In the genomic region with DNA sequence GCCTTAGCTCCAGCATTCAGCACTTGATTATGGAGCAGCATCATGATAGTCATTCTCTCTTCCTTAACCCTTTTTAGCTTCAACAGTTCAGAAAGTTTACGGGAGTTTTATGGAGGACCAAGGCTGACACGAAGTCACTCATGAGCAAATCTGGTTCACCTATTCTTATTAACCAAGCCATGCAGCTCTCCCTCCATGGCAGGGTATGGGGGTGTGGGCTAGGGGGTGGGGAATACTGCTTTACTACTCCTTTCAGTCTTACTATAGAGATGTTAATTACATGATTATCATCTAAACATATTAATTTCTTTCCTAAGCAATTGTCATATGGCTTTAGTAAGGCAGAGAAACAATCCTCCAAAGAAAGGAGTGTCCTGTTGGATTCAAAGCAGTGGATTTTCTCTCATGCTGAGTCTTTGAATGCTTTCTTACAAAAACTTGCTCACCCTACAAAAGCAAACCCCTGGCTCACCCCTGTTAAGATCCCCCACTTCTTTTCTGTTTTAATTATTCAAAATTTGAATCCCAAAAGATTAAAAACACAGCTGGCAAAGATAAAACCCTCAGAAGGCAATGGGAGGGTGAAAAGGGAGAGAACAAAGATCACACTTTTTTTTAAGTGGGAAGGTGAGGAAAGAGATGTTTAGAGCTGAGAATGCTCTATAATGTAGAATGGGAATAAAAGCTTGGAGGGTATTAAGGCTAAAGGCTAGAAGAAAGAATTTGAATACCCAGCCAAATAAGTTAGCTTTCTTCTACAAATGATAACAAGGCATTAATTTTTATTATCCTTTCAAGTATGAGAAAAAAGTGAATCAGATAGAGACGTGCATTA, we compare ENCODE assay signal across 26 cellular contexts. TPM values are rescaled to one million over a fixed set of nuclear protein-coding genes. Genes with fewer than 3 reads are reported as not detected.
A peak's percentile ranks its signal among the peaks of the same experiment; 100 is the strongest.
DNase-seq lines count a peak whose midpoint lies in the region; ATAC-seq, FAIRE-seq and TF ChIP-seq lines count a peak whose summit lies in the region.
"Had no signal": no experiment of that assay in that cellular context is flagged by ENCODE, and none has a peak within 500 bp of the region (broad histone marks: within the 10 kb centered on the region; RNA-seq: fewer than 3 reads in every experiment).

No MANE protein-coding gene starts in this region.

- peak; percentile 94 for FAIRE-seq in H1 (lab: Jason Lieb, UNC)
- FAIRE-seq: A549, GM12878 had no signal

- H3K14ac ChIP-seq in H1 (ENCODE audit: insufficient read length), result no peak overlapping the region

- no peaks in the 10 kb centered on the region for H3K4me1 Mint-ChIP-seq in T-cell
- H3K4me1 Mint-ChIP-seq: IgD-negative memory B cell had no signal

- peak in 1 of 2 experiments; percentile 69; a peak in 1 of 3 replicates for TF ChIP-seq EP300 in H1 (IDR thresholded peaks at IDR 0.05; ENCODE audit: borderline replicate concordance in 1 of 2, low read depth in 2 of 2, low read length in 2 of 2)

- H3K27ac Mint-ChIP-seq in T-cell, result no peak overlapping the region
- H3K27ac Mint-ChIP-seq: CD4-positive, alpha-beta T cell; IgD-negative memory B cell had no signal

- H4K8ac ChIP-seq in H1 (ENCODE audit: extremely low read depth, insufficient read depth, low read length), result no peak overlapping the region

- no peaks in the 10 kb centered on the region for H3K79me1 ChIP-seq in H1 (ENCODE audit: low read depth, low read length)

- 43% methylated on average over 3 of the region's 3 CpGs; no CpG with 5 or more reads in 1 of the 2 experiments for WGBS in H1 (ENCODE audit: extremely low coverage in 1 of 2, insufficient coverage in 1 of 2, insufficient read length in 1 of 2, insufficient replicate concordance in 2 of 2, low coverage in 1 of 2, low lambda C conversion rate in 2 of 2, missing lambda C conversion rate in 1 of 2), 2 experiments

- H3K9me3 Mint-ChIP-seq in T-cell, result peaks cover 8 to 17% (median 15%) of the 10 kb centered on the region in 3 donors
- H3K9me3 Mint-ChIP-seq: CD4-positive, alpha-beta T cell had no signal

- TF ChIP-seq CTCF in H1 (IDR thresholded peaks at IDR 0.05; ENCODE audit: control extremely low read depth in 1 of 3, insufficient read depth in 1 of 3, low read depth in 1 of 3, low read length in 3 of 3), result no peak
- TF ChIP-seq CTCF in osteoblast (IDR thresholded peaks at IDR 0.05; ENCODE audit: extremely low read depth, low read depth, low read length), result no peak
- no peak for TF ChIP-seq CTCF in left ventricle myocardium inferior (IDR thresholded peaks at IDR 0.05; ENCODE audit: borderline replicate concordance)

- H3K23me2 ChIP-seq in H1 (ENCODE audit: low read depth, low read length), result peaks cover 2% of the 10 kb centered on the region; the same call in 1 of the 2 replicates

- no peak overlapping the region for H3K4ac ChIP-seq in H1 (replicated peaks; ENCODE audit: insufficient read length, low read depth, low read length)

- H3K36me3 ChIP-seq in HAP-1 (replicated peaks), result no peaks in the 10 kb centered on the region
- no peaks in the 10 kb centered on the region for H3K36me3 ChIP-seq in H1 (ENCODE audit: control insufficient read depth in 2 of 4, insufficient read depth in 4 of 4, low read length in 3 of 4)
- no peaks in the 10 kb centered on the region for H3K36me3 ChIP-seq in osteoblast (ENCODE audit: insufficient read depth, low read length)
- no peaks in the 10 kb centered on the region for H3K36me3 ChIP-seq in SJCRH30
- H3K36me3 ChIP-seq in left ventricle myocardium inferior, result no peaks in the 10 kb centered on the region
- H3K36me3 ChIP-seq: BLaER1 treated with 17β-estradiol and CSF1 and Interleukin-3, amounts not matched to agents 10 nM and 100 nM had no signal

- no peak overlapping the region for H3K9ac ChIP-seq in H1 (replicated peaks in 1 of 4; ENCODE audit: extremely low read depth in 1 of 4, low read depth in 3 of 4, low read length in 3 of 4)
- H3K9ac ChIP-seq: BLaER1 treated with 17β-estradiol and CSF1 and Interleukin-3, amounts not matched to agents 10 nM and 100 nM had no signal

- H3K4me3 Mint-ChIP-seq in T-cell, result no peak overlapping the region
- H3K4me3 Mint-ChIP-seq: CD4-positive, alpha-beta T cell; IgD-negative memory B cell had no signal

- H3K27me3 Mint-ChIP-seq in T-cell, result no peaks in the 10 kb centered on the region
- H3K27me3 Mint-ChIP-seq: CD4-positive, alpha-beta T cell; IgD-negative memory B cell had no signal

- H3K27ac ChIP-seq in H1 (ENCODE audit: low read depth, low read length) (no peak overlapping the region), osteoblast (ENCODE audit: low read depth, low read length) (no peak overlapping the region), SJCRH30 (no peak overlapping the region), left ventricle myocardium inferior (replicated peaks) (no peak overlapping the region)
- H3K27ac ChIP-seq: A549; BLaER1 treated with 17β-estradiol and CSF1 and Interleukin-3, amounts not matched to agents 10 nM and 100 nM had no signal

- no peaks in the 10 kb centered on the region for H3K9me3 ChIP-seq in HAP-1
- no peaks in the 10 kb centered on the region for H3K9me3 ChIP-seq in H1 (ENCODE audit: insufficient read depth in 2 of 2, low read depth in 1 of 2, low read length in 1 of 2)
- no peaks in the 10 kb centered on the region for H3K9me3 ChIP-seq in osteoblast (ENCODE audit: low read depth, low read length)
- H3K9me3 ChIP-seq in SJCRH30 (replicated peaks), result no peaks in the 10 kb centered on the region
- H3K9me3 ChIP-seq in left ventricle myocardium inferior (replicated peaks), result no peaks in the 10 kb centered on the region
- H3K9me3 ChIP-seq: A549; BLaER1 treated with 17β-estradiol and CSF1 and Interleukin-3, amounts not matched to agents 10 nM and 100 nM had no signal

- intact Hi-C loops in left ventricle myocardium inferior (cut with micrococcal nuclease), result no loop called here

- H2BK12ac ChIP-seq in H1 (ENCODE audit: low read depth, low read length), result peak overlapping the region; percentile 23; the same call in 1 of the 2 replicates

- peak overlapping the region; percentile 91 for H2BK120ac ChIP-seq in H1 (replicated peaks; ENCODE audit: low read depth, low read length)

- H4K5ac ChIP-seq in H1 (ENCODE audit: insufficient read length, low read depth, low read length), result no peak overlapping the region

- H2BK5ac ChIP-seq in H1 (ENCODE audit: low read depth, low read length), result no peak overlapping the region

- no peaks in the 10 kb centered on the region for H3K36me3 Mint-ChIP-seq in T-cell
- H3K36me3 Mint-ChIP-seq: IgD-negative memory B cell had no signal

- POLR2A ChIA-PET in H1 (lab: Charles Lee; ENCODE audit: partially characterized antibody), result interaction anchor here (0.9 to 2.2 kb wide), 3 partner anchors 10 to 223 kb away, joined by 3 to 6 read pairs (median 4); no protein-coding TSS in a partner anchor
- POLR2A ChIA-PET in T-cell (lab: Charles Lee), result no interaction called here

- peak overlapping the region; percentile 24 to 44; a peak in 3 of 4 replicates for H3K4me2 ChIP-seq in H1 (ENCODE audit: insufficient read depth in 1 of 2, low read depth in 2 of 2, low read length in 2 of 2)
- no peak overlapping the region for H3K4me2 ChIP-seq in osteoblast (ENCODE audit: insufficient read depth, low read length)
- H3K4me2 ChIP-seq: A549; BLaER1 treated with 17β-estradiol and CSF1 and Interleukin-3, amounts not matched to agents 10 nM and 100 nM had no signal

- H3K27me3 ChIP-seq in HAP-1 (ENCODE audit: low read depth) (no peaks in the 10 kb centered on the region), H1 (replicated peaks in 1 of 4; ENCODE audit: control insufficient read depth in 3 of 4, extremely low read depth in 1 of 4, insufficient read depth in 3 of 4, low read length in 3 of 4) (peaks cover 12 to 32% (median 21%) of the 10 kb centered on the region in 4 experiments; a peak in 6 of 7 replicates), osteoblast (ENCODE audit: insufficient read depth, low read length) (no peaks in the 10 kb centered on the region), SJCRH30 (no peaks in the 10 kb centered on the region), left ventricle myocardium inferior (ENCODE audit: low read depth) (no peaks in the 10 kb centered on the region)
- H3K27me3 ChIP-seq: BLaER1 treated with 17β-estradiol and CSF1 and Interleukin-3, amounts not matched to agents 10 nM and 100 nM had no signal

- H3K79me2 ChIP-seq in H1 (ENCODE audit: control insufficient read depth in 1 of 2, insufficient read depth in 2 of 2, low read length in 2 of 2), result no peaks in the 10 kb centered on the region
- no peaks in the 10 kb centered on the region for H3K79me2 ChIP-seq in osteoblast (ENCODE audit: insufficient read depth, low read length)

- no peak overlapping the region for H3K23ac ChIP-seq in H1 (ENCODE audit: insufficient read length)

- peak overlapping the region; percentile 49; the same call in 1 of the 2 replicates for H3K18ac ChIP-seq in H1 (ENCODE audit: extremely low read depth, low read length)

- H2AK5ac ChIP-seq in H1 (ENCODE audit: low read depth, low read length), result no peak overlapping the region

- H3K4me1 ChIP-seq in HAP-1 (peaks cover 69% of the 10 kb centered on the region), H1 (replicated peaks in 1 of 4; ENCODE audit: control insufficient read depth in 3 of 4, insufficient read depth in 4 of 4, low read length in 3 of 4) (peaks cover 0 to 38% (median 18%) of the 10 kb centered on the region in 4 experiments; a peak in 6 of 7 replicates), osteoblast (ENCODE audit: insufficient read depth, low read length) (no peaks in the 10 kb centered on the region), SJCRH30 (no peaks in the 10 kb centered on the region), left ventricle myocardium inferior (no peaks in the 10 kb centered on the region)
- H3K4me1 ChIP-seq: A549; BLaER1 treated with 17β-estradiol and CSF1 and Interleukin-3, amounts not matched to agents 10 nM and 100 nM had no signal

- TF ChIP-seq RAD21 in H1 (IDR thresholded peaks at IDR 0.05 in 1 of 2, conservative IDR thresholded peaks at IDR 0.05 in 1 of 2; ENCODE audit: low read depth in 2 of 2, low read length in 2 of 2), result no peak

- no peak overlapping the region for H3K56ac ChIP-seq in H1 (replicated peaks; ENCODE audit: insufficient read length, low read depth, low read length)

- CTCF ChIA-PET in H1 (lab: Charles Lee; ENCODE audit: partially characterized antibody), result interaction anchor here (1.1 to 1.4 kb wide), 2 partner anchors 13 to 20 kb away, joined by 3 read pairs; no protein-coding TSS in a partner anchor
- CTCF ChIA-PET in T-cell (lab: Charles Lee), result interaction anchor here in 1 of 2 donors (1.1 kb wide), 1 partner anchor 17 kb away, joined by 3 read pairs; no protein-coding TSS in a partner anchor

- ATAC-seq in T-cell (replicated peaks in 1 of 4), result no peak
- ATAC-seq: A549, GM12878 had no signal

- H2AFZ ChIP-seq in H1 (ENCODE audit: low read length) (no peak overlapping the region), osteoblast (ENCODE audit: low read length) (no peak overlapping the region)

- no peak for TF ChIP-seq POLR2A in H1 (IDR thresholded peaks at IDR 0.05; ENCODE audit: control extremely low read depth in 1 of 2, low read depth in 2 of 2, low read length in 2 of 2)

- in situ Hi-C loops in HAP-1 (cut with MboI; ENCODE audit: low sequenced_read_pairs), result no loop called here

- no peaks in the 10 kb centered on the region for H4K20me1 ChIP-seq in H1 (replicated peaks in 1 of 2; ENCODE audit: control insufficient read depth in 1 of 2, insufficient read depth in 2 of 2, low read length in 2 of 2)
- H4K20me1 ChIP-seq in osteoblast (ENCODE audit: insufficient read depth, low read length), result no peaks in the 10 kb centered on the region
- H4K20me1 ChIP-seq: BLaER1 treated with 17β-estradiol and CSF1 and Interleukin-3, amounts not matched to agents 10 nM and 100 nM had no signal

- peak; percentile 89 to 99 for DNase-seq in HAP-1 (ENCODE audit: low spot score in 2 of 2)
- no peak for DNase-seq in H1 (ENCODE audit: low read depth in 1 of 2, low spot score in 2 of 2)
- peak; percentile 17 for DNase-seq in iPS-NIHi11 (ENCODE audit: low spot score)
- peak; percentile 58 for DNase-seq in osteoblast (ENCODE audit: insufficient read length, low spot score, missing footprints)
- no peak for DNase-seq in SJCRH30
- no peak for DNase-seq in left ventricle myocardium inferior
- DNase-seq in 8988T, result no peak
- DNase-seq in T-cell, result no peak
- DNase-seq: AML-193; CD4-positive, alpha-beta T cell; DMS79; EL; GDM1; HCEC 1CT; NCI-H1048; NCI-H1417; NCI-H1694; NCI-H2029 treated with DMSO at 0.1 percent for 48 hours; NCI-H446 treated with DMSO at 0.1 percent for 48 hours; NCI-H526 treated with DMSO at 0.1 percent for 48 hours; Right ventricle myocardium superior; RPMI8226 had no signal

- no peak overlapping the region for H2BK20ac ChIP-seq in H1 (ENCODE audit: low read length)

- H2BK15ac ChIP-seq in H1 (ENCODE audit: low read length), result no peak overlapping the region

- no peak overlapping the region for H4K91ac ChIP-seq in H1 (replicated peaks; ENCODE audit: insufficient read length, low read length)

- H3K4me3 ChIP-seq in HAP-1, result no peak overlapping the region
- H3K4me3 ChIP-seq in H1 (ENCODE audit: extremely low read depth in 1 of 4, insufficient read depth in 2 of 4, low read depth in 3 of 4, low read length in 4 of 4), result peak overlapping the region in 1 of 4 experiments; percentile 8; a peak in 1 of 8 replicates
- no peak overlapping the region for H3K4me3 ChIP-seq in osteoblast (ENCODE audit: insufficient read depth, low read length)
- no peak overlapping the region for H3K4me3 ChIP-seq in SJCRH30
- H3K4me3 ChIP-seq in left ventricle myocardium inferior, result no peak overlapping the region
- H3K4me3 ChIP-seq: A549; BLaER1 treated with 17β-estradiol and CSF1 and Interleukin-3, amounts not matched to agents 10 nM and 100 nM; GM12878 had no signal

RNA-seq across cellular contexts. Expression of gene SEMA3E, which starts 46.4 kb away (rescaled TPM):
- 0.93 and 1.9 TPM in 2 replicates for total RNA-seq in H1 (2021; fragmentation: NEBNext Ultra II Directional; extraction: Animal tissue kit (Norgen Biotek cat#: 25700))
- 0.94 and 1.3 TPM in 2 replicates for polyA plus RNA-seq in H1 (2011; rRNA removed)
- polyA plus RNA-seq in H1 (2011; cell fraction: cytosol; rRNA removed), result 1.6 TPM
- 0.47 TPM for polyA plus RNA-seq in H1 (2011; cell fraction: nucleus; rRNA removed)
- polyA plus RNA-seq in H1 (2012, experiment 1 of 2), result 1.0 to 4.7 TPM (median 3.2 TPM) in 4 replicates
- polyA plus RNA-seq in H1 (2012, experiment 2 of 2), result 0.04 TPM
- polyA plus RNA-seq in H1 (2013, experiment 1 of 2), result 1.0 TPM
- polyA plus RNA-seq in H1 (2013, experiment 2 of 2), result 0.72 TPM
- polyA minus RNA-seq in H1 (2011; rRNA and poly(A)+ RNA removed), result 2.7 and 2.9 TPM in 2 replicates
- 1.0 TPM for polyA minus RNA-seq in H1 (2011; cell fraction: cytosol; rRNA and poly(A)+ RNA removed)
- polyA minus RNA-seq in H1 (2011; cell fraction: nucleus; rRNA and poly(A)+ RNA removed), result 2.0 TPM
- total RNA-seq in osteoblast (0.29 and 1.4 TPM in 2 replicates), left ventricle myocardium inferior (0.27 TPM), T-cell (not detected)
- 0.48 and 0.53 TPM in 2 replicates for total RNA-seq in SJCRH30 (2014; rRNA removed; shearing (Covaris generic))
- total RNA-seq: CD4-positive, alpha-beta T cell had no signal
- polyA plus RNA-seq: IgD-negative memory B cell had no signal

Comparison
In these comparisons a context has a peak if more than half of its experiments do, and no peak if none do; other contexts are left out.
1. DNase-seq: peak in HAP-1 (2 of 2), iPS-NIHi11 (single experiment) and osteoblast (single experiment); none in H1 (0 of 2), SJCRH30 (0 of 2), left ventricle myocardium inferior (single experiment), 8988T (single experiment) and T-cell (0 of 34).